9 cellular contexts compared by ENCODE assay signal in genomic region chr14:100900837-100901390, GRCh38. TPM values are rescaled to one million over a fixed set of nuclear protein-coding genes. Genes with fewer than 3 reads are reported as not detected.
DNase-seq lines count a peak whose midpoint lies in the region; ATAC-seq and TF ChIP-seq lines count a peak whose summit lies in the region.
"Had no signal": no experiment of that assay in that cellular context is flagged by ENCODE, and none has a peak within 500 bp of the region (broad histone marks: within the 10 kb centered on the region; RNA-seq: fewer than 3 reads in every experiment).

No MANE protein-coding gene starts in this region.

- H3K36me3 Mint-ChIP-seq in endodermal cell (ENCODE audit: low read depth), result peaks cover 2% of the 10 kb centered on the region
- no peaks in the 10 kb centered on the region for H3K36me3 Mint-ChIP-seq in osteocyte (ENCODE audit: unreplicated experiment)
- H3K36me3 Mint-ChIP-seq: activated naive CD8-positive, alpha-beta T cell treated with anti-CD3 and anti-CD28 coated beads, Interleukin-2, amount 10 ng/mL, durations not matched to agents 7 days and 5 days had no signal

- H3K27me3 Mint-ChIP-seq in endodermal cell (ENCODE audit: insufficient read depth) (peaks cover 41% of the 10 kb centered on the region), osteocyte (ENCODE audit: unreplicated experiment) (peaks cover 79% of the 10 kb centered on the region)

- H3K4me1 ChIP-seq in cardiac muscle cell (ENCODE audit: low read depth) (peaks cover 28% of the 10 kb centered on the region), endodermal cell (ENCODE audit: control insufficient read depth, insufficient read depth, low read length) (peaks cover 18% of the 10 kb centered on the region)

- no peaks in the 10 kb centered on the region for H3K9me3 Mint-ChIP-seq in endodermal cell
- H3K9me3 Mint-ChIP-seq in osteocyte (ENCODE audit: unreplicated experiment), result no peaks in the 10 kb centered on the region
- H3K9me3 Mint-ChIP-seq: activated naive CD8-positive, alpha-beta T cell treated with anti-CD3 and anti-CD28 coated beads, Interleukin-2, amount 10 ng/mL, durations not matched to agents 7 days and 5 days had no signal

- no peak overlapping the region for H3K4me3 ChIP-seq in cardiac muscle cell
- peak overlapping the region; percentile 61 for H3K4me3 ChIP-seq in endodermal cell (ENCODE audit: low read length)

- H3K27ac Mint-ChIP-seq in endodermal cell, result peak overlapping the region; percentile 86
- no peak overlapping the region for H3K27ac Mint-ChIP-seq in osteocyte (ENCODE audit: unreplicated experiment)
- H3K27ac Mint-ChIP-seq: activated naive CD8-positive, alpha-beta T cell treated with anti-CD3 and anti-CD28 coated beads, Interleukin-2, amount 10 ng/mL, durations not matched to agents 7 days and 5 days had no signal

- H3K27me3 ChIP-seq in cardiac muscle cell (peaks cover 43% of the 10 kb centered on the region), endodermal cell (ENCODE audit: control insufficient read depth, insufficient read depth, low read length, poor library complexity, severe bottlenecking) (peaks cover 10% of the 10 kb centered on the region)

- H3K36me3 ChIP-seq in cardiac muscle cell, result no peaks in the 10 kb centered on the region
- H3K36me3 ChIP-seq in endodermal cell (ENCODE audit: control insufficient read depth, insufficient read depth, low read length), result no peaks in the 10 kb centered on the region

- peaks cover 46% of the 10 kb centered on the region for H3K4me1 Mint-ChIP-seq in endodermal cell
- peaks cover 19% of the 10 kb centered on the region for H3K4me1 Mint-ChIP-seq in osteocyte (ENCODE audit: unreplicated experiment)
- H3K4me1 Mint-ChIP-seq: activated naive CD8-positive, alpha-beta T cell treated with anti-CD3 and anti-CD28 coated beads, Interleukin-2, amount 10 ng/mL, durations not matched to agents 7 days and 5 days had no signal

- H3K9me3 ChIP-seq in cardiac muscle cell (ENCODE audit: low read depth) (no peaks in the 10 kb centered on the region), endodermal cell (ENCODE audit: control insufficient read depth, low read length) (peaks cover 9% of the 10 kb centered on the region)

- no peak overlapping the region for H3K9ac ChIP-seq in endodermal cell (ENCODE audit: extremely low read depth, low read length, poor library complexity, severe bottlenecking)

- no peak for ATAC-seq in Right ventricle myocardium inferior
- no peak for ATAC-seq in GM21367 (IDR thresholded peaks at IDR 0.05; ENCODE audit: unreplicated experiment)

- TF ChIP-seq CTCF in cardiac muscle cell (IDR thresholded peaks at IDR 0.05; ENCODE audit: low read depth, low read length) (peak; percentile 21), endodermal cell (conservative IDR thresholded peaks at IDR 0.05) (peak; percentile 66), osteocyte (IDR thresholded peaks at IDR 0.05) (peak; percentile 59)

- WGBS in endodermal cell (ENCODE audit: insufficient coverage in 1 of 2, insufficient read length in 1 of 2), 2 experiments, result 33 to 70% methylated on average over 7 to 15 of the region's 15 CpGs

- no peak overlapping the region for H3K27ac ChIP-seq in cardiac muscle cell
- H3K27ac ChIP-seq in endodermal cell (ENCODE audit: low read depth, low read length), result no peak overlapping the region

- DNase-seq in cardiac muscle cell (ENCODE audit: low read depth in 1 of 2, low spot score in 1 of 2) (peak; percentile 27 to 74), Right ventricle myocardium inferior (ENCODE audit: missing footprints) (no peak), NCI-H510A treated with DMSO at 0.1 percent for 48 hours (lab: John Stamatoyannopoulos, UW) (peak; percentile 86), endodermal cell (peak; percentile 91), osteocyte (ENCODE audit: extremely low spot score, unreplicated experiment) (peak; percentile 84), GM03348 (ENCODE audit: low spot score) (no peak)
- no peak for DNase-seq in stimulated activated naive CD4-positive, alpha-beta T cell (lab: John Stamatoyannopoulos, UW)
- DNase-seq: activated naive CD8-positive, alpha-beta T cell treated with anti-CD3 and anti-CD28 coated beads, Interleukin-2, amount 10 ng/mL, durations not matched to agents 7 days and 5 days had no signal

- intact Hi-C loops in Right ventricle myocardium inferior (cut with DNase I), result no loop called here

- H3K4me3 Mint-ChIP-seq in endodermal cell (peak overlapping the region; percentile 53), osteocyte (ENCODE audit: unreplicated experiment) (no peak overlapping the region)
- H3K4me3 Mint-ChIP-seq: activated naive CD8-positive, alpha-beta T cell treated with anti-CD3 and anti-CD28 coated beads, Interleukin-2, amount 10 ng/mL, durations not matched to agents 7 days and 5 days had no signal

RNA-seq across cellular contexts. Expression of gene RTL1, which starts 2.6 kb away (rescaled TPM):
- total RNA-seq in cardiac muscle cell (0.04 and 0.15 TPM in 2 replicates), Right ventricle myocardium inferior (not detected), endodermal cell (1 to 10 TPM in 1 of 2 donors, under 1 TPM in 1; 0.86 to 2.0 TPM), osteocyte (not detected in 2 replicates)
- 0.02 TPM in 1 of 2 replicates, not detected in the other for polyA plus RNA-seq in cardiac muscle cell
- polyA plus RNA-seq in endodermal cell (2013, experiment 1 of 2), result 0.78 TPM
- polyA plus RNA-seq in endodermal cell (2013, experiment 2 of 2), result 0.87 TPM
- total RNA-seq: activated naive CD8-positive, alpha-beta T cell treated with anti-CD3 and anti-CD28 coated beads, Interleukin-2, amount 10 ng/mL, durations not matched to agents 7 days and 5 days had no signal

Comparison
In these comparisons a context has a peak if more than half of its experiments do, and no peak if none do; other contexts are left out.
1. DNase-seq: peak in cardiac muscle cell (2 of 2), NCI-H510A treated with DMSO at 0.1 percent for 48 hours (single experiment), endodermal cell (single experiment) and osteocyte (single experiment); none in Right ventricle myocardium inferior (single experiment), GM03348 (single experiment) and stimulated activated naive CD4-positive, alpha-beta T cell (0 of 6).
2. Peak in every context shown above with its lines, with median percentiles within 50 percentile points of each other: CTCF ChIP-seq.